1 cellular context compared by ENCODE assay signal in genomic region chr1:28640766-28641165, GRCh38.
A peak's percentile ranks its signal among the peaks of the same experiment; 100 is the strongest.
TF ChIP-seq lines count a peak whose summit lies in the region.

No MANE protein-coding gene starts in this region.

TF ChIP-seq in HepG2, 621 proteins besides CTCF, POLR2A, EP300 and RAD21:
- TF ChIP-seq SMC3 (IDR thresholded peaks at IDR 0.05; ENCODE audit: low read length) (peak; percentile 68), TEAD3 (CRISPR knock-in tag; optimal IDR thresholded peaks at IDR 0.05; ENCODE audit: borderline replicate concordance) (peak; percentile 22), STAG1 (CRISPR knock-in tag; IDR thresholded peaks at IDR 0.05) (peak; percentile 32; the same call in 1 of the 2 replicates), POLR2AphosphoS2 (IDR thresholded peaks at IDR 0.05; ENCODE audit: low read depth, low read length) (no peak)
TF ChIP-seq in HepG2: peak in this region for 3.
